3 cellular contexts compared by ENCODE assay signal in the genomic region with DNA sequence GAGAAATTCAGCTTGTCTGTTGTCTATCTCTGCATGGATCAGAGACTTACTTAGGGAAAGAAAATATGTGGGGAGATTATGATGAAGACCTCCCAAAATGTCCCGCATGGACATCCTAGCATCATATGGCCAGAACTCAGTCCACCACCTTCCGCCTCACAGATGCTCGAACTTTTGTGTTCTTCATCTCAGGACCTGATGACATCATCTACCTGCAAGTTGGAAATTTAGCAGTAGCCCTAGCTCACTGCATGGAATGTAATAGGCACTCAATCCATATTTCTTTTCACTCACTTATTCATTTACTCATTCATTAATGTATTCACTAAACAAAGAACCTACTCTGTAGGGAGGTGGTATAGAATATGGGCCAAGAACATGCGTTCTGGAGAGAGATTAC.
A peak's percentile ranks its signal among the peaks of the same experiment; 100 is the strongest.
TF ChIP-seq lines count a peak whose summit lies in the region.

No MANE protein-coding gene starts in this region.

TF ChIP-seq in HepG2, 621 proteins besides CTCF, POLR2A, EP300 and RAD21:
- TF ChIP-seq ZNF724P (CRISPR knock-in tag; IDR thresholded peaks at IDR 0.05; ENCODE audit: borderline replicate concordance) (no peak), ATF7 (IDR thresholded peaks at IDR 0.05) (peak; percentile 80), ATF7 (CRISPR knock-in tag; IDR thresholded peaks at IDR 0.05) (no peak), CREB1 (IDR thresholded peaks at IDR 0.05) (0 out of 2 replicates have a peak, but pooled peaks have one; percentile 10), CREB1 (CRISPR knock-in tag; IDR thresholded peaks at IDR 0.05) (no peak)

TF ChIP-seq in HEK293, 187 proteins besides CTCF, POLR2A, EP300 and RAD21:
- TF ChIP-seq, protein P1, sequence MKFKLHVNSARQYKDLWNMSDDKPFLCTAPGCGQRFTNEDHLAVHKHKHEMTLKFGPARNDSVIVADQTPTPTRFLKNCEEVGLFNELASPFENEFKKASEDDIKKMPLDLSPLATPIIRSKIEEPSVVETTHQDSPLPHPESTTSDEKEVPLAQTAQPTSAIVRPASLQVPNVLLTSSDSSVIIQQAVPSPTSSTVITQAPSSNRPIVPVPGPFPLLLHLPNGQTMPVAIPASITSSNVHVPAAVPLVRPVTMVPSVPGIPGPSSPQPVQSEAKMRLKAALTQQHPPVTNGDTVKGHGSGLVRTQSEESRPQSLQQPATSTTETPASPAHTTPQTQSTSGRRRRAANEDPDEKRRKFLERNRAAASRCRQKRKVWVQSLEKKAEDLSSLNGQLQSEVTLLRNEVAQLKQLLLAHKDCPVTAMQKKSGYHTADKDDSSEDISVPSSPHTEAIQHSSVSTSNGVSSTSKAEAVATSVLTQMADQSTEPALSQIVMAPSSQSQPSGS (tag by site-specific recombination; IDR thresholded peaks at IDR 0.05; ENCODE audit: low read depth) = peak; percentile 63; the same call in 1 of the 2 replicates
- TF ChIP-seq HIC1 (tag by site-specific recombination; IDR thresholded peaks at IDR 0.05) (no peak), ZNF585B (tag by site-specific recombination; IDR thresholded peaks at IDR 0.05) (no peak)
- TF ChIP-seq, protein P2, sequence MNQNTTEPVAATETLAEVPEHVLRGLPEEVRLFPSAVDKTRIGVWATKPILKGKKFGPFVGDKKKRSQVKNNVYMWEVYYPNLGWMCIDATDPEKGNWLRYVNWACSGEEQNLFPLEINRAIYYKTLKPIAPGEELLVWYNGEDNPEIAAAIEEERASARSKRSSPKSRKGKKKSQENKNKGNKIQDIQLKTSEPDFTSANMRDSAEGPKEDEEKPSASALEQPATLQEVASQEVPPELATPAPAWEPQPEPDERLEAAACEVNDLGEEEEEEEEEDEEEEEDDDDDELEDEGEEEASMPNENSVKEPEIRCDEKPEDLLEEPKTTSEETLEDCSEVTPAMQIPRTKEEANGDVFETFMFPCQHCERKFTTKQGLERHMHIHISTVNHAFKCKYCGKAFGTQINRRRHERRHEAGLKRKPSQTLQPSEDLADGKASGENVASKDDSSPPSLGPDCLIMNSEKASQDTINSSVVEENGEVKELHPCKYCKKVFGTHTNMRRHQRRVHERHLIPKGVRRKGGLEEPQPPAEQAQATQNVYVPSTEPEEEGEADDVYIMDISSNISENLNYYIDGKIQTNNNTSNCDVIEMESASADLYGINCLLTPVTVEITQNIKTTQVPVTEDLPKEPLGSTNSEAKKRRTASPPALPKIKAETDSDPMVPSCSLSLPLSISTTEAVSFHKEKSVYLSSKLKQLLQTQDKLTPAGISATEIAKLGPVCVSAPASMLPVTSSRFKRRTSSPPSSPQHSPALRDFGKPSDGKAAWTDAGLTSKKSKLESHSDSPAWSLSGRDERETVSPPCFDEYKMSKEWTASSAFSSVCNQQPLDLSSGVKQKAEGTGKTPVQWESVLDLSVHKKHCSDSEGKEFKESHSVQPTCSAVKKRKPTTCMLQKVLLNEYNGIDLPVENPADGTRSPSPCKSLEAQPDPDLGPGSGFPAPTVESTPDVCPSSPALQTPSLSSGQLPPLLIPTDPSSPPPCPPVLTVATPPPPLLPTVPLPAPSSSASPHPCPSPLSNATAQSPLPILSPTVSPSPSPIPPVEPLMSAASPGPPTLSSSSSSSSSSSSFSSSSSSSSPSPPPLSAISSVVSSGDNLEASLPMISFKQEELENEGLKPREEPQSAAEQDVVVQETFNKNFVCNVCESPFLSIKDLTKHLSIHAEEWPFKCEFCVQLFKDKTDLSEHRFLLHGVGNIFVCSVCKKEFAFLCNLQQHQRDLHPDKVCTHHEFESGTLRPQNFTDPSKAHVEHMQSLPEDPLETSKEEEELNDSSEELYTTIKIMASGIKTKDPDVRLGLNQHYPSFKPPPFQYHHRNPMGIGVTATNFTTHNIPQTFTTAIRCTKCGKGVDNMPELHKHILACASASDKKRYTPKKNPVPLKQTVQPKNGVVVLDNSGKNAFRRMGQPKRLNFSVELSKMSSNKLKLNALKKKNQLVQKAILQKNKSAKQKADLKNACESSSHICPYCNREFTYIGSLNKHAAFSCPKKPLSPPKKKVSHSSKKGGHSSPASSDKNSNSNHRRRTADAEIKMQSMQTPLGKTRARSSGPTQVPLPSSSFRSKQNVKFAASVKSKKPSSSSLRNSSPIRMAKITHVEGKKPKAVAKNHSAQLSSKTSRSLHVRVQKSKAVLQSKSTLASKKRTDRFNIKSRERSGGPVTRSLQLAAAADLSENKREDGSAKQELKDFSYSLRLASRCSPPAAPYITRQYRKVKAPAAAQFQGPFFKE (tag by site-specific recombination; IDR thresholded peaks at IDR 0.05; ENCODE audit: borderline replicate concordance) = no peak

TF ChIP-seq in K562, 482 proteins besides CTCF, POLR2A, EP300 and RAD21:
- TF ChIP-seq ATF3 (IDR thresholded peaks at IDR 0.05) (peak; percentile 45; the same call in 1 of the 2 replicates), ATF3 (CRISPR knock-in tag; conservative IDR thresholded peaks at IDR 0.05) (no peak)
- TF ChIP-seq, protein P3, sequence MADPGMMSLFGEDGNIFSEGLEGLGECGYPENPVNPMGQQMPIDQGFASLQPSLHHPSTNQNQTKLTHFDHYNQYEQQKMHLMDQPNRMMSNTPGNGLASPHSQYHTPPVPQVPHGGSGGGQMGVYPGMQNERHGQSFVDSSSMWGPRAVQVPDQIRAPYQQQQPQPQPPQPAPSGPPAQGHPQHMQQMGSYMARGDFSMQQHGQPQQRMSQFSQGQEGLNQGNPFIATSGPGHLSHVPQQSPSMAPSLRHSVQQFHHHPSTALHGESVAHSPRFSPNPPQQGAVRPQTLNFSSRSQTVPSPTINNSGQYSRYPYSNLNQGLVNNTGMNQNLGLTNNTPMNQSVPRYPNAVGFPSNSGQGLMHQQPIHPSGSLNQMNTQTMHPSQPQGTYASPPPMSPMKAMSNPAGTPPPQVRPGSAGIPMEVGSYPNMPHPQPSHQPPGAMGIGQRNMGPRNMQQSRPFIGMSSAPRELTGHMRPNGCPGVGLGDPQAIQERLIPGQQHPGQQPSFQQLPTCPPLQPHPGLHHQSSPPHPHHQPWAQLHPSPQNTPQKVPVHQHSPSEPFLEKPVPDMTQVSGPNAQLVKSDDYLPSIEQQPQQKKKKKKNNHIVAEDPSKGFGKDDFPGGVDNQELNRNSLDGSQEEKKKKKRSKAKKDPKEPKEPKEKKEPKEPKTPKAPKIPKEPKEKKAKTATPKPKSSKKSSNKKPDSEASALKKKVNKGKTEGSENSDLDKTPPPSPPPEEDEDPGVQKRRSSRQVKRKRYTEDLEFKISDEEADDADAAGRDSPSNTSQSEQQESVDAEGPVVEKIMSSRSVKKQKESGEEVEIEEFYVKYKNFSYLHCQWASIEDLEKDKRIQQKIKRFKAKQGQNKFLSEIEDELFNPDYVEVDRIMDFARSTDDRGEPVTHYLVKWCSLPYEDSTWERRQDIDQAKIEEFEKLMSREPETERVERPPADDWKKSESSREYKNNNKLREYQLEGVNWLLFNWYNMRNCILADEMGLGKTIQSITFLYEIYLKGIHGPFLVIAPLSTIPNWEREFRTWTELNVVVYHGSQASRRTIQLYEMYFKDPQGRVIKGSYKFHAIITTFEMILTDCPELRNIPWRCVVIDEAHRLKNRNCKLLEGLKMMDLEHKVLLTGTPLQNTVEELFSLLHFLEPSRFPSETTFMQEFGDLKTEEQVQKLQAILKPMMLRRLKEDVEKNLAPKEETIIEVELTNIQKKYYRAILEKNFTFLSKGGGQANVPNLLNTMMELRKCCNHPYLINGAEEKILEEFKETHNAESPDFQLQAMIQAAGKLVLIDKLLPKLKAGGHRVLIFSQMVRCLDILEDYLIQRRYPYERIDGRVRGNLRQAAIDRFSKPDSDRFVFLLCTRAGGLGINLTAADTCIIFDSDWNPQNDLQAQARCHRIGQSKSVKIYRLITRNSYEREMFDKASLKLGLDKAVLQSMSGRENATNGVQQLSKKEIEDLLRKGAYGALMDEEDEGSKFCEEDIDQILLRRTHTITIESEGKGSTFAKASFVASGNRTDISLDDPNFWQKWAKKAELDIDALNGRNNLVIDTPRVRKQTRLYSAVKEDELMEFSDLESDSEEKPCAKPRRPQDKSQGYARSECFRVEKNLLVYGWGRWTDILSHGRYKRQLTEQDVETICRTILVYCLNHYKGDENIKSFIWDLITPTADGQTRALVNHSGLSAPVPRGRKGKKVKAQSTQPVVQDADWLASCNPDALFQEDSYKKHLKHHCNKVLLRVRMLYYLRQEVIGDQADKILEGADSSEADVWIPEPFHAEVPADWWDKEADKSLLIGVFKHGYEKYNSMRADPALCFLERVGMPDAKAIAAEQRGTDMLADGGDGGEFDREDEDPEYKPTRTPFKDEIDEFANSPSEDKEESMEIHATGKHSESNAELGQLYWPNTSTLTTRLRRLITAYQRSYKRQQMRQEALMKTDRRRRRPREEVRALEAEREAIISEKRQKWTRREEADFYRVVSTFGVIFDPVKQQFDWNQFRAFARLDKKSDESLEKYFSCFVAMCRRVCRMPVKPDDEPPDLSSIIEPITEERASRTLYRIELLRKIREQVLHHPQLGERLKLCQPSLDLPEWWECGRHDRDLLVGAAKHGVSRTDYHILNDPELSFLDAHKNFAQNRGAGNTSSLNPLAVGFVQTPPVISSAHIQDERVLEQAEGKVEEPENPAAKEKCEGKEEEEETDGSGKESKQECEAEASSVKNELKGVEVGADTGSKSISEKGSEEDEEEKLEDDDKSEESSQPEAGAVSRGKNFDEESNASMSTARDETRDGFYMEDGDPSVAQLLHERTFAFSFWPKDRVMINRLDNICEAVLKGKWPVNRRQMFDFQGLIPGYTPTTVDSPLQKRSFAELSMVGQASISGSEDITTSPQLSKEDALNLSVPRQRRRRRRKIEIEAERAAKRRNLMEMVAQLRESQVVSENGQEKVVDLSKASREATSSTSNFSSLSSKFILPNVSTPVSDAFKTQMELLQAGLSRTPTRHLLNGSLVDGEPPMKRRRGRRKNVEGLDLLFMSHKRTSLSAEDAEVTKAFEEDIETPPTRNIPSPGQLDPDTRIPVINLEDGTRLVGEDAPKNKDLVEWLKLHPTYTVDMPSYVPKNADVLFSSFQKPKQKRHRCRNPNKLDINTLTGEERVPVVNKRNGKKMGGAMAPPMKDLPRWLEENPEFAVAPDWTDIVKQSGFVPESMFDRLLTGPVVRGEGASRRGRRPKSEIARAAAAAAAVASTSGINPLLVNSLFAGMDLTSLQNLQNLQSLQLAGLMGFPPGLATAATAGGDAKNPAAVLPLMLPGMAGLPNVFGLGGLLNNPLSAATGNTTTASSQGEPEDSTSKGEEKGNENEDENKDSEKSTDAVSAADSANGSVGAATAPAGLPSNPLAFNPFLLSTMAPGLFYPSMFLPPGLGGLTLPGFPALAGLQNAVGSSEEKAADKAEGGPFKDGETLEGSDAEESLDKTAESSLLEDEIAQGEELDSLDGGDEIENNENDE (IDR thresholded peaks at IDR 0.05; ENCODE audit: low read depth, low read length) = no peak
